ENCODE assay signal across 8 cellular contexts in genomic region chr9:84667571-84668203, GRCh38. TPM values are rescaled to one million over a fixed set of nuclear protein-coding genes. Genes with fewer than 3 reads are reported as not detected.
DNase-seq lines count a peak whose midpoint lies in the region; TF ChIP-seq lines count a peak whose summit lies in the region.

No MANE protein-coding gene starts in this region.

- in situ Hi-C loops in ACHN (cut with HindIII; ENCODE audit: low pct_ligation_motif_present, low pct_unique_long_range_greater_than_20kb, low sequenced_read_pairs), result no loop called here

- H3K27me3 Mint-ChIP-seq in Caco-2 (ENCODE audit: insufficient read depth, unreplicated experiment), result peaks cover 22% of the 10 kb centered on the region

- intact Hi-C loops in Caco-2 (cut with micrococcal nuclease; ENCODE audit: unreplicated experiment), result loop anchor here (1.0 to 10.0 kb wide), 2 partner anchors 273 to 476 kb away; no protein-coding TSS in a partner anchor
- intact Hi-C loops in uterus (cut with DNase I; ENCODE audit: low total_unique reads), result no loop called here

- H3K4me1 ChIP-seq in Caco-2 (no peaks in the 10 kb centered on the region), uterus (peaks cover 0 to 3% of the 10 kb centered on the region in 2 donors)

- no peaks in the 10 kb centered on the region for H3K9me3 Mint-ChIP-seq in Caco-2 (ENCODE audit: unreplicated experiment)

- no peaks in the 10 kb centered on the region for H3K36me3 Mint-ChIP-seq in Caco-2 (ENCODE audit: insufficient read depth, unreplicated experiment)

- peak overlapping the region; percentile 66 for H3K4me3 Mint-ChIP-seq in Caco-2 (ENCODE audit: unreplicated experiment)

- CTCF ChIA-PET in Caco-2 (lab: Charles Lee), result no interaction called here

- peak overlapping the region; percentile 70 for H3K27ac ChIP-seq in cingulate gyrus (ENCODE audit: low read depth, low read length)
- no peak overlapping the region for H3K27ac ChIP-seq in uterus

- POLR2A ChIA-PET in Caco-2 (lab: Charles Lee), result no interaction called here

- no peak overlapping the region for H3K4me3 ChIP-seq in Caco-2 (ENCODE audit: low read depth, low read length)
- H3K4me3 ChIP-seq in uterus, result peak overlapping the region; percentile 4 to 40

- DNase-seq in Caco-2 (no peak), GM19238 (ENCODE audit: insufficient read length, low spot score) (peak; percentile 13), LoVo (ENCODE audit: low spot score) (peak; percentile 25), medulla oblongata (ENCODE audit: extremely low spot score) (peak; percentile 45), uterus (no peak), ACHN (no peak), NCI-H1436 treated with DMSO at 0.1 percent for 48 hours (lab: John Stamatoyannopoulos, UW) (no peak)

- no peaks in the 10 kb centered on the region for H3K4me1 Mint-ChIP-seq in Caco-2 (ENCODE audit: low read depth, unreplicated experiment)

- H3K27me3 ChIP-seq in Caco-2 (replicated peaks; ENCODE audit: control insufficient read depth, insufficient read depth, low read length) (no peaks in the 10 kb centered on the region), uterus (peaks cover 0 to 9% of the 10 kb centered on the region in 2 donors)

- H3K9me3 ChIP-seq in Caco-2, result no peaks in the 10 kb centered on the region
- H3K9me3 ChIP-seq in uterus, result no peaks in the 10 kb centered on the region

- no TSS peak for BruUV-seq in Caco-2 (replicated peaks; lab: Mats Ljungman, UMichigan)

- H3K36me3 ChIP-seq in Caco-2 (ENCODE audit: control insufficient read depth, insufficient read depth, low read length) (no peaks in the 10 kb centered on the region), uterus (no peaks in the 10 kb centered on the region)

- TF ChIP-seq CTCF in Caco-2 (IDR thresholded peaks at IDR 0.05; ENCODE audit: insufficient read depth in 1 of 2, low read depth in 1 of 2, low read length in 1 of 2, severe bottlenecking in 1 of 2, unreplicated experiment in 1 of 2) (peak in 1 of 2 experiments; percentile 19), uterus (IDR thresholded peaks at IDR 0.05) (no peak)

- no peak overlapping the region for H3K27ac Mint-ChIP-seq in Caco-2 (ENCODE audit: unreplicated experiment)

- no peak for TF ChIP-seq POLR2A in uterus (IDR thresholded peaks at IDR 0.05)

RNA-seq across cellular contexts. Expression of gene NTRK2, which starts 1.8 kb away (rescaled TPM):
- total RNA-seq in Caco-2 (2022), result not detected in 2 replicates
- total RNA-seq in uterus, result 10 to 100 TPM in 3 of 4 donors, 1 to 10 TPM in 1; 6.5 to 23.2 (median 12.5) TPM

Comparison
In these comparisons a context has a peak if more than half of its experiments do, and no peak if none do; other contexts are left out.
1. DNase-seq: peak in GM19238 (single experiment), LoVo (single experiment) and medulla oblongata (single experiment); none in Caco-2 (0 of 2), uterus (0 of 2), ACHN (single experiment) and NCI-H1436 treated with DMSO at 0.1 percent for 48 hours (single experiment).